ENCODE assay signal across 8 cellular contexts in genomic region chr9:89919171-89919681, GRCh38.
A peak's percentile ranks its signal among the peaks of the same experiment; 100 is the strongest.
DNase-seq lines count a peak whose midpoint lies in the region; ATAC-seq and TF ChIP-seq lines count a peak whose summit lies in the region.

No MANE protein-coding gene starts in this region.

- POLR2A ChIA-PET in activated CD4-positive, alpha-beta T cell treated with anti-CD3 and anti-CD28 coated beads for 36 hours (lab: Charles Lee), result no interaction called here

- DNase-seq in activated CD4-positive, alpha-beta T cell treated with anti-CD3 and anti-CD28 coated beads for 36 hours, result peak; percentile 62
- DNase-seq in activated CD4-positive, alpha-beta T cell treated with anti-CD3 and anti-CD28 coated beads for 1 hour, result no peak
- DNase-seq in NCI-H526 (lab: John Stamatoyannopoulos, UW) (peak; percentile 41 to 75), astrocyte of the hippocampus (ENCODE audit: low read depth, low spot score) (peak; percentile 10), memory B cell (ENCODE audit: low spot score in 2 of 2) (peak in 1 of 2 donors; percentile 13), NCI-H1105 (lab: John Stamatoyannopoulos, UW) (no peak), ascending aorta (ENCODE audit: low spot score in 2 of 2) (no peak)

- H3K4me1 Mint-ChIP-seq in activated CD4-positive, alpha-beta T cell treated with anti-CD3 and anti-CD28 coated beads for 36 hours, result peaks cover 14% of the 10 kb centered on the region
- peaks cover 8% of the 10 kb centered on the region for H3K4me1 Mint-ChIP-seq in memory B cell

- TF ChIP-seq CTCF in ascending aorta (IDR thresholded peaks at IDR 0.05), result no peak

- no peak overlapping the region for H3K4me3 ChIP-seq in ascending aorta

- H3K27ac Mint-ChIP-seq in activated CD4-positive, alpha-beta T cell treated with anti-CD3 and anti-CD28 coated beads for 36 hours, result peak overlapping the region; percentile 59
- H3K27ac Mint-ChIP-seq in memory B cell, result no peak overlapping the region

- H3K9me3 Mint-ChIP-seq in activated CD4-positive, alpha-beta T cell treated with anti-CD3 and anti-CD28 coated beads for 36 hours (ENCODE audit: low read depth), result no peaks in the 10 kb centered on the region
- no peaks in the 10 kb centered on the region for H3K9me3 Mint-ChIP-seq in memory B cell

- peaks cover 10% of the 10 kb centered on the region for H3K27me3 Mint-ChIP-seq in activated CD4-positive, alpha-beta T cell treated with anti-CD3 and anti-CD28 coated beads for 36 hours
- peaks cover 14% of the 10 kb centered on the region for H3K27me3 Mint-ChIP-seq in memory B cell

- H3K36me3 Mint-ChIP-seq in activated CD4-positive, alpha-beta T cell treated with anti-CD3 and anti-CD28 coated beads for 36 hours (ENCODE audit: low read depth), result no peaks in the 10 kb centered on the region
- no peaks in the 10 kb centered on the region for H3K36me3 Mint-ChIP-seq in memory B cell

- peak; percentile 81 for ATAC-seq in activated CD4-positive, alpha-beta T cell treated with anti-CD3 and anti-CD28 coated beads for 36 hours
- peak; percentile 71 for ATAC-seq in memory B cell (ENCODE audit: low read depth)
- no peak for ATAC-seq in HG03159 (IDR thresholded peaks at IDR 0.05; ENCODE audit: unreplicated experiment)

- no peaks in the 10 kb centered on the region for H3K36me3 ChIP-seq in ascending aorta

- CTCF ChIA-PET in activated CD4-positive, alpha-beta T cell treated with anti-CD3 and anti-CD28 coated beads for 36 hours (lab: Charles Lee), result interaction anchor here (3.0 kb wide), 1 partner anchor 14 kb away, joined by 8 read pairs; no protein-coding TSS in a partner anchor

- H3K4me1 ChIP-seq in ascending aorta, result no peaks in the 10 kb centered on the region

- H3K27ac ChIP-seq in ascending aorta, result no peak overlapping the region

- intact Hi-C loops in activated CD4-positive, alpha-beta T cell treated with anti-CD3 and anti-CD28 coated beads for 36 hours (cut with DNase I, micrococcal nuclease), result loop anchor here (1.0 kb wide), 2 partner anchors 183 to 316 kb away; no protein-coding TSS in a partner anchor
- intact Hi-C loops in ascending aorta (cut with DNase I), result no loop called here

- H3K9me3 ChIP-seq in ascending aorta, result no peaks in the 10 kb centered on the region

- H3K4me3 Mint-ChIP-seq in activated CD4-positive, alpha-beta T cell treated with anti-CD3 and anti-CD28 coated beads for 36 hours, result no peak overlapping the region
- H3K4me3 Mint-ChIP-seq in memory B cell, result no peak overlapping the region

- H3K27me3 ChIP-seq in ascending aorta, result no peaks in the 10 kb centered on the region

Comparison
In these comparisons a context has a peak if more than half of its experiments do, and no peak if none do; other contexts are left out.
1. DNase-seq: peak in activated CD4-positive, alpha-beta T cell treated with anti-CD3 and anti-CD28 coated beads for 36 hours (single experiment), NCI-H526 (2 of 2) and astrocyte of the hippocampus (single experiment); none in activated CD4-positive, alpha-beta T cell treated with anti-CD3 and anti-CD28 coated beads for 1 hour (single experiment), NCI-H1105 (single experiment) and ascending aorta (0 of 2).